16 cellular contexts compared by ENCODE assay signal in the genomic region with DNA sequence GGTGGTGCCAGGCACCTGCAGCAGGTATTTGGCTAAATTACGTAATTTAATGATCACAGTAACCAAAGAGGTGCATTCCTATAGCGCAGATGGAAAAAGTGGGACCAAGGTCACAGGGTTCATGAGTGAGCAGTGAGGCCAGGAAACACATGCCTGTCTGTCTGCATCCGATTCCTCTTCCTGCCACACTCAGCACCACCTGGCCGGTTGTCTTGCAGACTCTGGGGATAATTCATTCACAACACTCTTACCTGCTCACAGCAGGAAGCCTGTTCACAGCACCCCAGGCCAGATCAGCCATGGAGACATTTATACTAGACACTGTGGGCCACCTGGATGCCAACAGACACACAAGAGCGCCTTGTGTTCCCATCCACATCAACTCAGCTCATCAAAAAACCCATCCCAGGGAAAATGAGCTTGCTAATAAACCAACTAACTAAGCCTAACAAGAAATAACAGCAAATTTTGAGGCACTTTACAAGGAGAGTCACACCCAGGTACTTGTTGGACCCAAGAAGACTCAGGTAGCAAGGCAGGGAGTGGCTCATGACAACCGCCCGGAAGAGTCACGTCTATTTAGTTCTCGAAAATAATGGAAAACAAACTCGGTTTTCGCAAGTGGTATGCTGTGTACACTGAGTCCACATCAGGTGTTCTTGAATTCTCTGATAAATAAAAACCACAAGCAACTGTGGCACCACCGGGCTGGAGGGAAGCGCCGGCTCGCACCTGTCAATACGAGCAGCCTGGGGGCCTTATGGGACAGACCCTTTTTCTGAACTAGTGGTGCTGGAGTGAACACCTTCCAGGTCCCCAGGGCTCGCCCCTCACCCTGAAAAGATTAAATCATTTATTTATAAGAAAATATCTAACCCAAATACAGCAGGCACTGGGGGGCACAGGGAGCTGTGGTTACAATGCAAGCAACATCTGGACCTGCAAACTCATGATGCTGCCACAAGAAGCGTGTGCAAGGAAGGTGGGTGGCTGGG. TPM values are rescaled to one million over a fixed set of nuclear protein-coding genes. Genes with fewer than 3 reads are reported as not detected.
A peak's percentile ranks its signal among the peaks of the same experiment; 100 is the strongest.
DNase-seq lines count a peak whose midpoint lies in the region; ATAC-seq, FAIRE-seq and TF ChIP-seq lines count a peak whose summit lies in the region.
"Had no signal": no experiment of that assay in that cellular context is flagged by ENCODE, and none has a peak within 500 bp of the region (broad histone marks: within the 10 kb centered on the region; RNA-seq: fewer than 3 reads in every experiment).

No MANE protein-coding gene starts in this region.

- H3K27ac ChIP-seq in coronary artery = no peak overlapping the region
- peak overlapping the region in 3 of 4 donors; percentile 1 to 53 (median 50) for H3K27ac ChIP-seq in pancreas
- H3K27ac ChIP-seq: adrenal gland had no signal

- no peaks in the 10 kb centered on the region for H3K9me3 Mint-ChIP-seq in Caco-2 (ENCODE audit: unreplicated experiment)
- H3K9me3 Mint-ChIP-seq: activated T-helper 2 cell treated with anti-CD3 and anti-CD28 coated beads, Interferon-gamma antibody, Interleukin-2, Interleukin-4, amounts not matched to agents 10 μg/mL and 5 μg/mL and 100 μg/mL, durations not matched to agents 14 hours and 24 hours and 36 hours; neural crest cell had no signal

- DNase-seq in Caco-2 = no peak
- DNase-seq in NCI-H2029 (lab: John Stamatoyannopoulos, UW) = peak; percentile 41
- peak; percentile 40 for DNase-seq in coronary artery (ENCODE audit: low spot score)
- peak in 1 of 6 donors; percentile 9 for DNase-seq in pancreas
- DNase-seq in activated naive CD4-positive, alpha-beta T cell (lab: John Stamatoyannopoulos, UW) = no peak
- no peak for DNase-seq in stimulated activated CD4-positive, alpha-beta T cell treated with anti-CD3 and anti-CD28 coated beads, Interleukin-2, amount 100 ng/mL, for 48 hours
- DNase-seq in central memory CD4-positive, alpha-beta T cell = no peak
- DNase-seq: activated CD8-positive, alpha-beta memory T cell treated with anti-CD3 and anti-CD28 coated beads, Interleukin-2, amount 10 ng/mL, durations not matched to agents 7 days and 5 days; H7; left colon; NCI-H1436; NCI-H2227 treated with DMSO at 0.1 percent for 48 hours; RPMI8226 had no signal

- H3K9me3 ChIP-seq in Caco-2 (no peaks in the 10 kb centered on the region), pancreas (no peaks in the 10 kb centered on the region)
- H3K9me3 ChIP-seq: adrenal gland had no signal

- H3K27me3 ChIP-seq in Caco-2 (replicated peaks; ENCODE audit: control insufficient read depth, insufficient read depth, low read length) (no peaks in the 10 kb centered on the region), pancreas (no peaks in the 10 kb centered on the region)
- H3K27me3 ChIP-seq: adrenal gland had no signal

- intact Hi-C loops in Caco-2 (cut with micrococcal nuclease; ENCODE audit: unreplicated experiment) (loop anchor here (5.0 kb wide), 1 partner anchor 93 kb away; no protein-coding TSS in a partner anchor), pancreas (cut with DNase I) (no loop called here)

- H3K4me3 ChIP-seq in Caco-2 (ENCODE audit: low read depth, low read length) (no peak overlapping the region), coronary artery (no peak overlapping the region), pancreas (no peak overlapping the region)
- H3K4me3 ChIP-seq: adrenal gland had no signal

- H3K4me1 ChIP-seq in Caco-2 (peaks cover 34% of the 10 kb centered on the region), pancreas (peaks cover 39 to 54% (median 53%) of the 10 kb centered on the region in 3 donors)

- TF ChIP-seq CTCF in Caco-2 (IDR thresholded peaks at IDR 0.05; ENCODE audit: insufficient read depth in 1 of 2, low read depth in 1 of 2, low read length in 1 of 2, severe bottlenecking in 1 of 2, unreplicated experiment in 1 of 2) (no peak), coronary artery (IDR thresholded peaks at IDR 0.05) (no peak), pancreas (IDR thresholded peaks at IDR 0.05) (no peak)

- H3K36me3 Mint-ChIP-seq in Caco-2 (ENCODE audit: insufficient read depth, unreplicated experiment) = peaks cover 68% of the 10 kb centered on the region
- H3K36me3 Mint-ChIP-seq: activated CD8-positive, alpha-beta memory T cell treated with anti-CD3 and anti-CD28 coated beads, Interleukin-2, amount 10 ng/mL, durations not matched to agents 7 days and 5 days had no signal

- CTCF ChIA-PET in Caco-2 (lab: Charles Lee) = no interaction called here

- H3K27me3 Mint-ChIP-seq in Caco-2 (ENCODE audit: insufficient read depth, unreplicated experiment) = no peaks in the 10 kb centered on the region

- peaks cover 29% of the 10 kb centered on the region for H3K4me1 Mint-ChIP-seq in Caco-2 (ENCODE audit: low read depth, unreplicated experiment)

- no peak for FAIRE-seq in pancreas (lab: Jason Lieb, UNC)

- 82 to 83% methylated on average over 18 of the region's 18 CpGs for WGBS in pancreas, 2 donors

- H3K36me3 ChIP-seq in Caco-2 (ENCODE audit: control insufficient read depth, insufficient read depth, low read length) (no peaks in the 10 kb centered on the region; the same call in 1 of the 2 replicates), pancreas (peaks cover 0 to 8% (median 0%) of the 10 kb centered on the region in 3 donors)
- H3K36me3 ChIP-seq: adrenal gland had no signal

- H3K4me3 Mint-ChIP-seq in Caco-2 (ENCODE audit: unreplicated experiment) = no peak overlapping the region
- H3K4me3 Mint-ChIP-seq: activated CD8-positive, alpha-beta memory T cell treated with anti-CD3 and anti-CD28 coated beads, Interleukin-2, amount 10 ng/mL, durations not matched to agents 7 days and 5 days; neural crest cell had no signal

- BruUV-seq in Caco-2 (replicated peaks; lab: Mats Ljungman, UMichigan) = no TSS peak

- no peak for ATAC-seq in pancreas
- ATAC-seq: activated CD8-positive, alpha-beta memory T cell treated with anti-CD3 and anti-CD28 coated beads, Interleukin-2, amount 10 ng/mL, durations not matched to agents 7 days and 5 days; left colon had no signal

- H3K27ac Mint-ChIP-seq in Caco-2 (ENCODE audit: unreplicated experiment) = peak overlapping the region; percentile 86
- H3K27ac Mint-ChIP-seq: activated CD8-positive, alpha-beta memory T cell treated with anti-CD3 and anti-CD28 coated beads, Interleukin-2, amount 10 ng/mL, durations not matched to agents 7 days and 5 days; activated T-helper 2 cell treated with anti-CD3 and anti-CD28 coated beads, Interferon-gamma antibody, Interleukin-2, Interleukin-4, amounts not matched to agents 10 μg/mL and 5 μg/mL and 100 μg/mL, durations not matched to agents 14 hours and 24 hours and 36 hours had no signal

- POLR2A ChIA-PET in Caco-2 (lab: Charles Lee) = no interaction called here

RNA-seq across cellular contexts. Expression of a gene that starts 40.5 kb away (rescaled TPM):
- total RNA-seq in Caco-2 (2022) = 79.4 and 87.5 TPM in 2 replicates
- total RNA-seq in pancreas = 100 to 1,000 TPM in 1 of 6 donors, 10 to 100 TPM in 5; 42.3 to 122 (median 73.6) TPM
- polyA plus RNA-seq in pancreas = 10 to 100 TPM; 26.0 to 26.8 TPM

Comparison
In these comparisons a context has a peak if more than half of its experiments do, and no peak if none do; other contexts are left out.
1. DNase-seq: peak in NCI-H2029 (single experiment) and coronary artery (single experiment); none in Caco-2 (0 of 2), activated naive CD4-positive, alpha-beta T cell (0 of 4), stimulated activated CD4-positive, alpha-beta T cell treated with anti-CD3 and anti-CD28 coated beads, Interleukin-2, amount 100 ng/mL, for 48 hours (0 of 2) and central memory CD4-positive, alpha-beta T cell (single experiment).
2. H3K27ac ChIP-seq: peak in pancreas (3 of 4); none in coronary artery (0 of 2).